ENCODE assay signal across 32 cellular contexts in the genomic region with DNA sequence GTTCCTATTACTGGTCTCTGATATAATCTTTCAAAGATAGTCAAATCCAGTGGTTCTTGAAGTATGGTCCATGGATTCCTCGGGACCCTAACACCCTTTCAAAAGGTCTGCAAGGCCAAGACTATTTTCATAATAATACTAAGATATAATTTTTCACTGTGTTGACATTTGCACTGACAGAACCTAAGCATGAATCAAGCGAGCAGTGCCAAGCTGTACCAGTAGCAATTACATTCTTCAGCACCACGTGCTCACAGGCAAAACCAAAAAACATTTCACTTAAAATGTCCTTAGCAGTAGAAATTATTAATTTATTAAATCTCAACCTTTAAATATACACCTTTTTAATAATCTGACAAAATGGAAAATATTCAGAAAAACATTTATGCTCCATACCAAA.
"Had no signal": no experiment of that assay in that cellular context is flagged by ENCODE, and none has a peak within 500 bp of the region (broad histone marks: within the 10 kb centered on the region; RNA-seq: fewer than 3 reads in every experiment).

No MANE protein-coding gene starts in this region.

- H3K4me3 ChIP-seq: adrenal gland, ascending aorta, cardiac muscle cell had no signal

- H3K27ac ChIP-seq: adrenal gland, ascending aorta, cardiac muscle cell, VCaP had no signal

- DNase-seq: activated B cell treated with CpG ODN at 0.5 μM for 24 hours; activated CD4-positive, alpha-beta memory T cell treated with anti-CD3 and anti-CD28 coated beads for 36 hours; activated CD4-positive, alpha-beta T cell treated with anti-CD3 and anti-CD28 coated beads for 4 hours; activated CD4-positive, alpha-beta T cell treated with anti-CD3 and anti-CD28 coated beads, Interleukin-2, amount 10 ng/mL, durations not matched to agents 24 days and 14 days; activated CD4-positive, alpha-beta T cell treated with anti-CD3 and anti-CD28 coated beads, Interleukin-2, amount 50 U/mL, for 1 hour; activated CD4-positive, alpha-beta T cell treated with anti-CD3 and anti-CD28 coated beads, Interleukin-2, amount 50 U/mL, for 4 hours; activated CD4-positive, CD25-positive, alpha-beta regulatory T cell treated with anti-CD3 and anti-CD28 coated beads, Interleukin-2, amount 50 U/mL, for 72 hours; activated CD8-positive, alpha-beta memory T cell treated with anti-CD3 and anti-CD28 coated beads, Interleukin-2, amount 50 U/mL, for 4 hours; activated CD8-positive, alpha-beta T cell treated with anti-CD3 and anti-CD28 coated beads for 36 hours; activated effector memory CD4-positive, alpha-beta T cell treated with anti-CD3 and anti-CD28 coated beads, Interleukin-2, amount 50 U/mL, for 16 hours; activated gamma-delta T cell treated with Interleukin-2 at 50 U/mL for 16 hours; activated naive CD4-positive, alpha-beta T cell; activated naive CD4-positive, alpha-beta T cell treated with anti-CD3 and anti-CD28 coated beads for 36 hours; activated naive CD4-positive, alpha-beta T cell treated with anti-CD3 and anti-CD28 coated beads, Interleukin-2, amount 50 U/mL, for 16 hours; activated naive CD8-positive, alpha-beta T cell treated with anti-CD3 and anti-CD28 coated beads for 36 hours; activated T-cell treated with anti-CD3 and anti-CD28 coated beads, Interleukin-2, amount 50 U/mL, for 24 hours; activated T-cell treated with anti-CD3 and anti-CD28 coated beads, Interleukin-2, amount 50 U/mL, for 48 hours; adrenal gland; amygdala; anterior cingulate cortex; caudate nucleus; cerebellar nuclear complex; T-cell; T-helper 2 cell; T-helper 9 cell had no signal

- H3K4me3 Mint-ChIP-seq: activated B cell treated with CpG ODN at 0.5 μM for 24 hours; activated CD4-positive, alpha-beta memory T cell treated with anti-CD3 and anti-CD28 coated beads for 36 hours; activated CD4-positive, alpha-beta T cell treated with anti-CD3 and anti-CD28 coated beads, Interleukin-2, amount 10 ng/mL, durations not matched to agents 24 days and 14 days; activated CD8-positive, alpha-beta T cell treated with anti-CD3 and anti-CD28 coated beads for 36 hours; activated naive CD4-positive, alpha-beta T cell treated with anti-CD3 and anti-CD28 coated beads for 36 hours; activated naive CD8-positive, alpha-beta T cell treated with anti-CD3 and anti-CD28 coated beads for 36 hours; activated T-cell treated with anti-CD3 and anti-CD28 coated beads, Interleukin-2, amount 50 U/mL, for 24 hours; brain; central memory CD8-positive, alpha-beta T cell; T-cell; T-helper 2 cell treated with Interferon-gamma antibody and Interleukin-4, amounts not matched to agents 5 μg/mL and 100 μg/mL, for 36 hours had no signal

- H3K9me3 ChIP-seq: adrenal gland, ascending aorta had no signal

- ATAC-seq: activated CD8-positive, alpha-beta T cell treated with anti-CD3 and anti-CD28 coated beads for 36 hours; activated naive CD4-positive, alpha-beta T cell treated with anti-CD3 and anti-CD28 coated beads, Interleukin-2, amount 50 U/mL, for 72 hours; T-cell had no signal

- H3K4me1 Mint-ChIP-seq: activated naive CD8-positive, alpha-beta T cell treated with anti-CD3 and anti-CD28 coated beads for 36 hours had no signal

- H3K27ac Mint-ChIP-seq: activated B cell treated with CpG ODN at 0.5 μM for 24 hours; activated CD4-positive, alpha-beta memory T cell treated with anti-CD3 and anti-CD28 coated beads for 36 hours; activated CD4-positive, alpha-beta T cell treated with anti-CD3 and anti-CD28 coated beads, Interleukin-2, amount 10 ng/mL, durations not matched to agents 24 days and 14 days; activated CD8-positive, alpha-beta T cell treated with anti-CD3 and anti-CD28 coated beads for 36 hours; activated naive CD4-positive, alpha-beta T cell treated with anti-CD3 and anti-CD28 coated beads for 36 hours; activated naive CD8-positive, alpha-beta T cell treated with anti-CD3 and anti-CD28 coated beads for 36 hours; activated T-cell treated with anti-CD3 and anti-CD28 coated beads, Interleukin-2, amount 50 U/mL, for 24 hours; brain; T-cell; T-helper 2 cell treated with Interferon-gamma antibody and Interleukin-4, amounts not matched to agents 5 μg/mL and 100 μg/mL, for 36 hours had no signal

- H3K36me3 Mint-ChIP-seq: activated naive CD4-positive, alpha-beta T cell treated with anti-CD3 and anti-CD28 coated beads, Interleukin-2, amount 50 U/mL, for 72 hours had no signal

- H3K27me3 Mint-ChIP-seq: activated B cell treated with CpG ODN at 0.5 μM for 24 hours; activated CD4-positive, alpha-beta memory T cell treated with anti-CD3 and anti-CD28 coated beads for 36 hours; activated CD4-positive, alpha-beta T cell treated with anti-CD3 and anti-CD28 coated beads, Interleukin-2, amount 10 ng/mL, durations not matched to agents 24 days and 14 days; activated CD8-positive, alpha-beta T cell treated with anti-CD3 and anti-CD28 coated beads for 36 hours; activated naive CD8-positive, alpha-beta T cell treated with anti-CD3 and anti-CD28 coated beads for 36 hours; activated T-cell treated with anti-CD3 and anti-CD28 coated beads, Interleukin-2, amount 50 U/mL, for 24 hours; brain; central memory CD8-positive, alpha-beta T cell; T-cell had no signal

- H3K27me3 ChIP-seq: adrenal gland, ascending aorta, cardiac muscle cell had no signal
